In the genomic region with DNA sequence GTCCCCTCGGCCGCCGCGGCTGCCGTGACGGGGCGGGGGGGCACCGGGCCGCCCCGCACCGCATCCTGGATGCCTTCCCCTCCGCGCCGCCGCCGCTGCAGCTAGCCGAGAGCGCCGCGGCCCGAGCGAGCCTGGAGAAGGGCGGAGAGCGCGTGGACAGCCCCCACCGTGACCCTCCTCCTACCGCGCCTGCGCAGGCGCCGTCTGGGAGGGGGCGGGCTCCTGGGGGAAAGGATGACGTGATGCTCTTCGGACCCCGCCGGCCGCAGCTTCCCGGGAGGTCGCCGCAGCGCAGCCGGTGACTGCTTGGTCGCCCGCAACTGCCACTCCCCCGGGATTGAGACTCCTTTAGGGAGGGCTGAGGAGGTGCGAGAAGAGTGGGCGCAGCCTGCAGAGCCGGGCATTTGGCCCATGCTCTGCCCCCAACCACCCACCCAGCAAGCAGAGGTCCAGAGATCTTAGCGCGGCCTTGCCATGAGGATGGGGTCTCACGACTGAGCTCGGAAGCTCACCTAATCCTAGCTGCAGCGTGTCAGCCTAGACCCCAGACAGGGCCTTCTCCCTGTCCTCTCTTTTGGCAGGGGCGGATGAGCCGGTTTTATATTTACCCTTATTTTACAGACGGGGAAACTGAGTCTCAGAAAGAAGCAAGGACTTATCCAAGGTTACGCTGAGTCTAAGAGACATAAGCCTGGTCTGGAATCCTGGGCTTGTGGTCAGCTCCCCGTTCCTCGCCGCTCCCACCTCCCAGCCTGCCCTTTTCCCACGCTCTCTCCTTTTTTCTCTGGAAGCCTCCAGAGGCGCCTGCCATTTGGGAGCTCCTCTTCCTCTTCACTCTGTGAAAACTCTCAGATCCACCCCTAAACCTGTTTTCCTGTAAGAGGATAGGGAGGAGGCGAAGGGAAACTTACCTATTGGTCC, we compare ENCODE assay signal across 8 cellular contexts. TPM values are rescaled to one million over a fixed set of nuclear protein-coding genes. Genes with fewer than 3 reads are reported as not detected.
DNase-seq lines count a peak whose midpoint lies in the region; ATAC-seq and TF ChIP-seq lines count a peak whose summit lies in the region.

TSS of gene DENND5A (minus strand) at position 140 of the 921 bp plus-strand sequence. CDS start 281 bp downstream, outside the sequence.

- no peaks in the 10 kb centered on the region for H3K27me3 ChIP-seq in kidney epithelial cell (ENCODE audit: control insufficient read depth, insufficient read depth, low read length)

- peak; percentile 41 for ATAC-seq in HG02970 (IDR thresholded peaks at IDR 0.05; ENCODE audit: low FRiP score, unreplicated experiment)
- no peak for ATAC-seq in activated CD4-positive, CD25-positive, alpha-beta regulatory T cell treated with anti-CD3 and anti-CD28 coated beads, Interleukin-2, amount 50 U/mL, for 24 hours

- H3K36me3 Mint-ChIP-seq in chondrocyte (ENCODE audit: low read depth) = no peaks in the 10 kb centered on the region

- peak within 1 kb of the TSS; percentile 98 for H3K27ac Mint-ChIP-seq in chondrocyte (ENCODE audit: unreplicated experiment)

- no peaks in the 10 kb centered on the region for H3K36me3 ChIP-seq in kidney epithelial cell (ENCODE audit: control insufficient read depth, insufficient read depth, low read length)

- TF ChIP-seq CTCF in chondrocyte (IDR thresholded peaks at IDR 0.05) (no peak), kidney epithelial cell (IDR thresholded peaks at IDR 0.05; ENCODE audit: insufficient read depth, low read length, poor library complexity, severe bottlenecking) (no peak)

- DNase-seq in GM04504 (ENCODE audit: low read depth) (peak; percentile 67), NCI-H2227 (lab: John Stamatoyannopoulos, UW; ENCODE audit: unreplicated experiment) (peak; percentile 92), chondrocyte (ENCODE audit: low spot score) (peak; percentile 88), kidney epithelial cell (ENCODE audit: low read depth) (no peak)
- DNase-seq in activated CD4-positive, alpha-beta T cell treated with anti-CD3 and anti-CD28 coated beads for 24 hours (ENCODE audit: low read depth in 2 of 2) = peak; percentile 24 to 40
- DNase-seq in stimulated activated CD4-positive, alpha-beta T cell treated with anti-CD3 and anti-CD28 coated beads, Interleukin-12 subunit alpha, Interleukin-12 subunit beta, amount 100 ng/mL, for 4 hours = peak; percentile 55

- H3K4me3 ChIP-seq in kidney epithelial cell (ENCODE audit: low read depth, low read length) = peak within 1 kb of the TSS; percentile 77

- H3K9me3 Mint-ChIP-seq in chondrocyte (ENCODE audit: low read depth) = no peaks in the 10 kb centered on the region

- H3K4me1 Mint-ChIP-seq in chondrocyte (ENCODE audit: low read depth) = peaks cover 48% of the 10 kb centered on the region

- H3K27me3 Mint-ChIP-seq in chondrocyte (ENCODE audit: low read depth) = no peaks in the 10 kb centered on the region

- peak within 1 kb of the TSS; percentile 92 for H3K4me3 Mint-ChIP-seq in chondrocyte (ENCODE audit: unreplicated experiment)

RNA-seq across cellular contexts. Expression of gene DENND5A, which starts in this region (rescaled TPM):
- total RNA-seq in chondrocyte (94.0 to 116 TPM (median 111 TPM) in 3 replicates), kidney epithelial cell (52.7 and 55.2 TPM in 2 replicates)
